Comparison of ENCODE assay signal across 13 cellular contexts in genomic region chr12:85441740-85442139, GRCh38.
A peak's percentile ranks its signal among the peaks of the same experiment; 100 is the strongest.
DNase-seq lines count a peak whose midpoint lies in the region; ATAC-seq, FAIRE-seq and TF ChIP-seq lines count a peak whose summit lies in the region.
"Had no signal": no experiment of that assay in that cellular context is flagged by ENCODE, and none has a peak within 500 bp of the region (broad histone marks: within the 10 kb centered on the region; RNA-seq: fewer than 3 reads in every experiment).

No MANE protein-coding gene starts in this region.

- H3K9me3 ChIP-seq in H1 (ENCODE audit: insufficient read depth in 2 of 2, low read depth in 1 of 2, low read length in 1 of 2) = no peaks in the 10 kb centered on the region
- H3K9me3 ChIP-seq: uterus had no signal

- CTCF ChIA-PET in H1 (lab: Charles Lee; ENCODE audit: partially characterized antibody) = interaction anchor here (0.8 to 2.2 kb wide), 9 partner anchors 10 to 289 kb away, joined by 3 to 8 read pairs (median 4); no protein-coding TSS in a partner anchor

- no peak for TF ChIP-seq EP300 in H1 (IDR thresholded peaks at IDR 0.05; ENCODE audit: borderline replicate concordance in 1 of 2, low read depth in 2 of 2, low read length in 2 of 2)

- H3K9me3 Mint-ChIP-seq in osteocyte (ENCODE audit: unreplicated experiment) = no peaks in the 10 kb centered on the region
- H3K9me3 Mint-ChIP-seq: activated naive CD4-positive, alpha-beta T cell treated with anti-CD3 and anti-CD28 coated beads, Interleukin-2, amount 50 U/mL, for 24 hours had no signal

- H4K8ac ChIP-seq in H1 (ENCODE audit: extremely low read depth, insufficient read depth, low read length) = no peak overlapping the region

- H2BK12ac ChIP-seq in H1 (ENCODE audit: low read depth, low read length) = no peak overlapping the region

- H3K4me3 Mint-ChIP-seq in osteocyte (ENCODE audit: unreplicated experiment) = no peak overlapping the region
- H3K4me3 Mint-ChIP-seq: activated naive CD4-positive, alpha-beta T cell treated with anti-CD3 and anti-CD28 coated beads, Interleukin-2, amount 50 U/mL, for 24 hours; neural crest cell had no signal

- TF ChIP-seq RAD21 in H1 (IDR thresholded peaks at IDR 0.05 in 1 of 2, conservative IDR thresholded peaks at IDR 0.05 in 1 of 2; ENCODE audit: low read depth in 2 of 2, low read length in 2 of 2) = peak; percentile 52 to 55

- 93% methylated on average over 1 of the region's 1 CpG; no CpG with 5 or more reads in 1 of the 2 experiments for WGBS in H1 (ENCODE audit: extremely low coverage in 1 of 2, insufficient coverage in 1 of 2, insufficient read length in 1 of 2, insufficient replicate concordance in 2 of 2, low coverage in 1 of 2, low lambda C conversion rate in 2 of 2, missing lambda C conversion rate in 1 of 2), 2 experiments

- no peaks in the 10 kb centered on the region for H3K36me3 ChIP-seq in H1 (ENCODE audit: control insufficient read depth in 2 of 4, insufficient read depth in 4 of 4, low read length in 3 of 4)
- H3K36me3 ChIP-seq: uterus had no signal

- H3K14ac ChIP-seq in H1 (ENCODE audit: insufficient read length) = no peak overlapping the region

- H4K91ac ChIP-seq in H1 (replicated peaks; ENCODE audit: insufficient read length, low read length) = no peak overlapping the region

- H3K18ac ChIP-seq in H1 (ENCODE audit: extremely low read depth, low read length) = no peak overlapping the region

- H3K27me3 Mint-ChIP-seq in osteocyte (ENCODE audit: unreplicated experiment) = peaks cover 19% of the 10 kb centered on the region
- H3K27me3 Mint-ChIP-seq: activated naive CD4-positive, alpha-beta T cell treated with anti-CD3 and anti-CD28 coated beads, Interleukin-2, amount 50 U/mL, for 24 hours had no signal

- no peak overlapping the region for H4K5ac ChIP-seq in H1 (ENCODE audit: insufficient read length, low read depth, low read length)

- no peaks in the 10 kb centered on the region for H4K20me1 ChIP-seq in H1 (replicated peaks in 1 of 2; ENCODE audit: control insufficient read depth in 1 of 2, insufficient read depth in 2 of 2, low read length in 2 of 2)

- H3K4me1 Mint-ChIP-seq in osteocyte (ENCODE audit: unreplicated experiment) = no peaks in the 10 kb centered on the region
- H3K4me1 Mint-ChIP-seq: activated naive CD4-positive, alpha-beta T cell treated with anti-CD3 and anti-CD28 coated beads, Interleukin-2, amount 50 U/mL, for 24 hours; neural crest cell had no signal

- H3K4ac ChIP-seq in H1 (replicated peaks; ENCODE audit: insufficient read length, low read depth, low read length) = no peak overlapping the region

- no peak overlapping the region for H2BK15ac ChIP-seq in H1 (ENCODE audit: low read length)

- no peaks in the 10 kb centered on the region for H3K27me3 ChIP-seq in H1 (replicated peaks in 1 of 4; ENCODE audit: control insufficient read depth in 3 of 4, extremely low read depth in 1 of 4, insufficient read depth in 3 of 4, low read length in 3 of 4)
- H3K27me3 ChIP-seq: uterus had no signal

- no peak for TF ChIP-seq POLR2A in H1 (IDR thresholded peaks at IDR 0.05; ENCODE audit: control extremely low read depth in 1 of 2, low read depth in 2 of 2, low read length in 2 of 2)

- peak in 2 of 3 experiments; percentile 10 to 26; a peak in 2 of 4 replicates for TF ChIP-seq CTCF in H1 (IDR thresholded peaks at IDR 0.05; ENCODE audit: control extremely low read depth in 1 of 3, insufficient read depth in 1 of 3, low read depth in 1 of 3, low read length in 3 of 3)
- peak; percentile 62 for TF ChIP-seq CTCF in osteocyte (IDR thresholded peaks at IDR 0.05)

- no peaks in the 10 kb centered on the region for H3K4me1 ChIP-seq in H1 (replicated peaks in 1 of 4; ENCODE audit: control insufficient read depth in 3 of 4, insufficient read depth in 4 of 4, low read length in 3 of 4)
- H3K4me1 ChIP-seq: uterus had no signal

- H2AFZ ChIP-seq in H1 (ENCODE audit: low read length) = no peak overlapping the region

- H2BK120ac ChIP-seq in H1 (replicated peaks; ENCODE audit: low read depth, low read length) = no peak overlapping the region

- no peak for FAIRE-seq in H1 (lab: Jason Lieb, UNC)
- FAIRE-seq: GM12892 had no signal

- H2BK20ac ChIP-seq in H1 (ENCODE audit: low read length) = no peak overlapping the region

- H3K4me3 ChIP-seq in H1 (ENCODE audit: extremely low read depth in 1 of 4, insufficient read depth in 2 of 4, low read depth in 3 of 4, low read length in 4 of 4) = no peak overlapping the region
- H3K4me3 ChIP-seq: uterus had no signal

- no peak overlapping the region for H2BK5ac ChIP-seq in H1 (ENCODE audit: low read depth, low read length)

- no peak overlapping the region for H2AK5ac ChIP-seq in H1 (ENCODE audit: low read depth, low read length)

- H3K27ac Mint-ChIP-seq in osteocyte (ENCODE audit: unreplicated experiment) = no peak overlapping the region
- H3K27ac Mint-ChIP-seq: activated naive CD4-positive, alpha-beta T cell treated with anti-CD3 and anti-CD28 coated beads, Interleukin-2, amount 50 U/mL, for 24 hours had no signal

- H3K79me2 ChIP-seq in H1 (ENCODE audit: control insufficient read depth in 1 of 2, insufficient read depth in 2 of 2, low read length in 2 of 2) = no peaks in the 10 kb centered on the region

- POLR2A ChIA-PET in H1 (lab: Charles Lee; ENCODE audit: partially characterized antibody) = no interaction called here

- H3K23me2 ChIP-seq in H1 (ENCODE audit: low read depth, low read length) = no peaks in the 10 kb centered on the region

- no peaks in the 10 kb centered on the region for H3K36me3 Mint-ChIP-seq in osteocyte (ENCODE audit: unreplicated experiment)
- H3K36me3 Mint-ChIP-seq: activated naive CD4-positive, alpha-beta T cell treated with anti-CD3 and anti-CD28 coated beads, Interleukin-2, amount 50 U/mL, for 24 hours had no signal

- no peak overlapping the region for H3K56ac ChIP-seq in H1 (replicated peaks; ENCODE audit: insufficient read length, low read depth, low read length)

- no peak overlapping the region for H3K27ac ChIP-seq in H1 (ENCODE audit: low read depth, low read length)
- H3K27ac ChIP-seq: uterus had no signal

- no peak overlapping the region for H3K23ac ChIP-seq in H1 (ENCODE audit: insufficient read length)

- no peak overlapping the region for H3K9ac ChIP-seq in H1 (replicated peaks in 1 of 4; ENCODE audit: extremely low read depth in 1 of 4, low read depth in 3 of 4, low read length in 3 of 4)

- H3K79me1 ChIP-seq in H1 (ENCODE audit: low read depth, low read length) = no peaks in the 10 kb centered on the region

- no peak for ATAC-seq in HG03095 (IDR thresholded peaks at IDR 0.05; ENCODE audit: unreplicated experiment)

- H3K4me2 ChIP-seq in H1 (ENCODE audit: insufficient read depth in 1 of 2, low read depth in 2 of 2, low read length in 2 of 2) = no peak overlapping the region

- DNase-seq in NCI-H1436 (lab: John Stamatoyannopoulos, UW) (peak; percentile 0), NCI-H1436 treated with DMSO at 0.1 percent for 48 hours (lab: John Stamatoyannopoulos, UW) (no peak), NCI-H774 (lab: John Stamatoyannopoulos, UW) (peak; percentile 17), H1 (ENCODE audit: low read depth in 1 of 2, low spot score in 2 of 2) (no peak), osteocyte (ENCODE audit: extremely low spot score, unreplicated experiment) (no peak), middle frontal gyrus (ENCODE audit: extremely low spot score, low spot score) (no peak), GOT3 (lab: John Stamatoyannopoulos, UW) (no peak)
- DNase-seq: NCI-H345, uterus had no signal

TF ChIP-seq in H1, 55 proteins besides CTCF, POLR2A, EP300 and RAD21:
- no peak for TF ChIP-seq SP4 (IDR thresholded peaks at IDR 0.05; ENCODE audit: low read length)
- TF ChIP-seq JUND (IDR thresholded peaks at IDR 0.05; ENCODE audit: low read length) = no peak
- no peak for TF ChIP-seq CTBP2 (IDR thresholded peaks at IDR 0.05; ENCODE audit: borderline replicate concordance, insufficient read depth, insufficient read length, low read length)
- no peak for TF ChIP-seq NRF1 (IDR thresholded peaks at IDR 0.05; ENCODE audit: low read depth, low read length)
- TF ChIP-seq ZNF274 (IDR thresholded peaks at IDR 0.05; ENCODE audit: borderline replicate concordance, extremely low read depth, low read length) = no peak
- no peak for TF ChIP-seq E2F6 (IDR thresholded peaks at IDR 0.05)
- TF ChIP-seq SRF (IDR thresholded peaks at IDR 0.05; ENCODE audit: low read depth, low read length) = no peak
- TF ChIP-seq RFX5 (IDR thresholded peaks at IDR 0.05; ENCODE audit: borderline replicate concordance, low read depth, low read length) = no peak
- no peak for TF ChIP-seq CBX8 (IDR thresholded peaks at IDR 0.05; ENCODE audit: borderline replicate concordance, low read depth, low read length)
- no peak for TF ChIP-seq BACH1 (IDR thresholded peaks at IDR 0.05; ENCODE audit: low read length)
- TF ChIP-seq RNF2 (IDR thresholded peaks at IDR 0.05; ENCODE audit: borderline replicate concordance, low read depth, low read length, missing control alignments, poor library complexity, severe bottlenecking) = no peak
- TF ChIP-seq TBP (IDR thresholded peaks at IDR 0.05; ENCODE audit: low read depth, low read length) = no peak
- no peak for TF ChIP-seq KDM5A (IDR thresholded peaks at IDR 0.05; ENCODE audit: low read length)
- TF ChIP-seq TAF7 (optimal IDR thresholded peaks at IDR 0.05; ENCODE audit: borderline replicate concordance, low read depth, low read length) = no peak
- no peak for TF ChIP-seq POU5F1 (IDR thresholded peaks at IDR 0.05; ENCODE audit: low read depth, low read length)
- TF ChIP-seq HDAC2 (IDR thresholded peaks at IDR 0.05; ENCODE audit: borderline replicate concordance in 1 of 2, low read depth in 2 of 2, low read length in 2 of 2) = no peak

Comparison
In these comparisons a context has a peak if more than half of its experiments do, and no peak if none do; other contexts are left out.
1. DNase-seq: peak in NCI-H1436 (single experiment) and NCI-H774 (single experiment); none in NCI-H1436 treated with DMSO at 0.1 percent for 48 hours (single experiment), H1 (0 of 2), osteocyte (single experiment), middle frontal gyrus (single experiment) and GOT3 (single experiment).